ENCODE assay signal across 1 cellular context in the genomic region with DNA sequence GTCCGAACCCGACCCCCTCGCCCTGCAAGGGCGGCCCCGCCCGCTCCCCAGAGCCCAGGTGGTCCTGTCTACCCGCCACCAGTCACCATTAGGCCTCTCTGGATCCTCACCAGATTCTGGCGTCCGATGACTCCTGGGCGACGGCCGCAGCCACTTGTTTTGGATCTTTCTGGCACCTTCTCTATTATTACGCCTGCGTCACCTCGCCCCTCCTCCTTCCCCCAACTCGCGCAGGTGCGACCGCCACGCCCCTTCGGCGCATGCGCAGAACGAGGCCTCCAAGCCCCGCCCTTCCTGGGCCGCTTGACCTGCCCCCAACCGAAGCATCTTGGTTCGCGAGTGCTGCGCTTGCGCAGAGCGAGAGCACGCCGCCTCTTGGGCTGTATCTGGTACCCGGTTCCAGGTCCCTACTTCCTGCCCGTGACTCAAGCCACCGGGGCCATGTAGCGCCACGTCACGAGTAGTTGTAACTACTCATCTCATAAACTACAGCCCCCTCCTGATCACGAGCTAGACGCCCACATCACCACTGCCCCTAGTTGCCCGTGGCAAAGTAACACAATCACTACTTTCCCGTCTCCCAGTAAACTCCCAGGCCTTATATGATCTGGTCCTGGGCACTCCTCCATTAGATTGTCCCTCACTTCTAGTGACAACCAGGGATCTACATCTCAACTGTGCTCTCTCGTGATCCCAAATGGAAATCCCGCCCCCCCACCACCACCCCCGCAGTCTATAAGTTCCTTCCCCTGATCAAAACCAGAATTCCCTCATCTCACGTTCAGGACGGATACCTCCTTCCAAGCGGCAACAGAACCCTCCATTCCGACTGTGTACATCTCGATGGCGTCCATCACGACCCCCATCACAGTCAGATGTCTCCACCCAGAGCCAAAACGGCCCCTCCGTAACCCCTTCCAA.
A peak's percentile ranks its signal among the peaks of the same experiment; 100 is the strongest.
TF ChIP-seq lines count a peak whose summit lies in the region.

A gene with protein sequence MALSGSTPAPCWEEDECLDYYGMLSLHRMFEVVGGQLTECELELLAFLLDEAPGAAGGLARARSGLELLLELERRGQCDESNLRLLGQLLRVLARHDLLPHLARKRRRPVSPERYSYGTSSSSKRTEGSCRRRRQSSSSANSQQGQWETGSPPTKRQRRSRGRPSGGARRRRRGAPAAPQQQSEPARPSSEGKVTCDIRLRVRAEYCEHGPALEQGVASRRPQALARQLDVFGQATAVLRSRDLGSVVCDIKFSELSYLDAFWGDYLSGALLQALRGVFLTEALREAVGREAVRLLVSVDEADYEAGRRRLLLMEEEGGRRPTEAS (minus strand): TSS at position 156 of the 921 bp plus-strand sequence. CDS start 670 bp downstream, outside the sequence.

TF ChIP-seq in HepG2, 621 proteins besides CTCF, POLR2A, EP300 and RAD21 (continued from another document and continues in another):
- TF ChIP-seq ZBTB40 (IDR thresholded peaks at IDR 0.05): no peak
- TF ChIP-seq ZBTB40 (CRISPR knock-in tag; IDR thresholded peaks at IDR 0.05): no peak
- 0 out of 2 replicates have a peak, but pooled peaks have one; percentile 31 for TF ChIP-seq MTF2 (CRISPR knock-in tag; IDR thresholded peaks at IDR 0.05; ENCODE audit: borderline replicate concordance)
- no peak for TF ChIP-seq CSRNP2 (CRISPR knock-in tag; conservative IDR thresholded peaks at IDR 0.05; ENCODE audit: low read depth)
- TF ChIP-seq ZNF616 (CRISPR knock-in tag; IDR thresholded peaks at IDR 0.05; ENCODE audit: low read depth): no peak
- no peak for TF ChIP-seq ZNF83 (CRISPR knock-in tag; IDR thresholded peaks at IDR 0.05; ENCODE audit: borderline replicate concordance)
- no peak for TF ChIP-seq NFYB (CRISPR knock-in tag; IDR thresholded peaks at IDR 0.05)
- no peak for TF ChIP-seq ZNF331 (CRISPR knock-in tag; IDR thresholded peaks at IDR 0.05)
- no peak for TF ChIP-seq SCMH1 (CRISPR knock-in tag; IDR thresholded peaks at IDR 0.05; ENCODE audit: borderline replicate concordance)
- no peak for TF ChIP-seq HOXA9 (CRISPR knock-in tag; IDR thresholded peaks at IDR 0.05; ENCODE audit: borderline replicate concordance)
- TF ChIP-seq JARID2 (CRISPR knock-in tag; IDR thresholded peaks at IDR 0.05; ENCODE audit: insufficient replicate concordance): no peak
- TF ChIP-seq ZNF619 (CRISPR knock-in tag; IDR thresholded peaks at IDR 0.05): peak; percentile 65; the same call in 1 of the 2 replicates
- TF ChIP-seq DNMT3B (CRISPR knock-in tag; conservative IDR thresholded peaks at IDR 0.05): no peak
- no peak for TF ChIP-seq GTF3A (CRISPR knock-in tag; conservative IDR thresholded peaks at IDR 0.05)
- no peak for TF ChIP-seq RBAK (CRISPR knock-in tag; IDR thresholded peaks at IDR 0.05)
- no peak for TF ChIP-seq EED (CRISPR knock-in tag; IDR thresholded peaks at IDR 0.05)
- no peak for TF ChIP-seq ZNF557 (CRISPR knock-in tag; IDR thresholded peaks at IDR 0.05)
- 0 out of 2 replicates have a peak, but pooled peaks have one; percentile 51 for TF ChIP-seq ZNF318 (CRISPR knock-in tag; IDR thresholded peaks at IDR 0.05)
- no peak for TF ChIP-seq ARID2 (CRISPR knock-in tag; IDR thresholded peaks at IDR 0.05; ENCODE audit: borderline replicate concordance)
- TF ChIP-seq, protein P1, sequence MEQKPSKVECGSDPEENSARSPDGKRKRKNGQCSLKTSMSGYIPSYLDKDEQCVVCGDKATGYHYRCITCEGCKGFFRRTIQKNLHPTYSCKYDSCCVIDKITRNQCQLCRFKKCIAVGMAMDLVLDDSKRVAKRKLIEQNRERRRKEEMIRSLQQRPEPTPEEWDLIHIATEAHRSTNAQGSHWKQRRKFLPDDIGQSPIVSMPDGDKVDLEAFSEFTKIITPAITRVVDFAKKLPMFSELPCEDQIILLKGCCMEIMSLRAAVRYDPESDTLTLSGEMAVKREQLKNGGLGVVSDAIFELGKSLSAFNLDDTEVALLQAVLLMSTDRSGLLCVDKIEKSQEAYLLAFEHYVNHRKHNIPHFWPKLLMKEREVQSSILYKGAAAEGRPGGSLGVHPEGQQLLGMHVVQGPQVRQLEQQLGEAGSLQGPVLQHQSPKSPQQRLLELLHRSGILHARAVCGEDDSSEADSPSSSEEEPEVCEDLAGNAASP (CRISPR knock-in tag; IDR thresholded peaks at IDR 0.05; ENCODE audit: borderline replicate concordance): no peak
- TF ChIP-seq LCORL (IDR thresholded peaks at IDR 0.05): no peak
- TF ChIP-seq LCORL (CRISPR knock-in tag; IDR thresholded peaks at IDR 0.05): 0 out of 2 replicates have a peak, but pooled peaks have one; percentile 44
- TF ChIP-seq NCOR1 (IDR thresholded peaks at IDR 0.05; ENCODE audit: borderline replicate concordance, low read length): no peak
- no peak for TF ChIP-seq TRAFD1 (CRISPR knock-in tag; IDR thresholded peaks at IDR 0.05; ENCODE audit: borderline replicate concordance)
- TF ChIP-seq PRMT3 (CRISPR knock-in tag; IDR thresholded peaks at IDR 0.05; ENCODE audit: borderline replicate concordance, low read depth): peak; percentile 76; the same call in 1 of the 2 replicates
- peak; percentile 76 for TF ChIP-seq PHF8 (CRISPR knock-in tag; IDR thresholded peaks at IDR 0.05)
- 0 out of 2 replicates have a peak, but pooled peaks have one; percentile 32 for TF ChIP-seq ZNF598 (CRISPR knock-in tag; IDR thresholded peaks at IDR 0.05; ENCODE audit: borderline replicate concordance)
